In genomic region chr1:93348104-93348780, GRCh38 we compare ENCODE assay signal across 8 cellular contexts. TPM values are rescaled to one million over a fixed set of nuclear protein-coding genes. Genes with fewer than 3 reads are reported as not detected.
A peak's percentile ranks its signal among the peaks of the same experiment; 100 is the strongest.
DNase-seq lines count a peak whose midpoint lies in the region; ATAC-seq, FAIRE-seq and TF ChIP-seq lines count a peak whose summit lies in the region.

No MANE protein-coding gene starts in this region.

- no peaks in the 10 kb centered on the region for H3K27me3 ChIP-seq in BLaER1 treated with 17β-estradiol and CSF1 and Interleukin-3, amounts not matched to agents 10 nM and 100 nM
- H3K27me3 ChIP-seq in KMS-11 (ENCODE audit: insufficient read depth, low read depth): no peaks in the 10 kb centered on the region
- H3K27me3 ChIP-seq in colonic mucosa: no peaks in the 10 kb centered on the region

- peaks cover 23 to 62% (median 40%) of the 10 kb centered on the region in 10 experiments for H3K4me1 ChIP-seq in BLaER1 treated with 17β-estradiol and CSF1 and Interleukin-3, amounts not matched to agents 10 nM and 100 nM
- H3K4me1 ChIP-seq in KMS-11 (ENCODE audit: low read depth, poor library complexity, severe bottlenecking) (peaks cover 37% of the 10 kb centered on the region), colonic mucosa (no peaks in the 10 kb centered on the region)

- H3K27ac ChIP-seq in BLaER1 treated with 17β-estradiol and CSF1 and Interleukin-3, amounts not matched to agents 10 nM and 100 nM: peak overlapping the region; percentile 33 to 98 (median 96); a peak in 17 of 22 replicates
- peak overlapping the region; percentile 84; the same call in 1 of the 2 replicates for H3K27ac ChIP-seq in KMS-11
- H3K27ac ChIP-seq in colonic mucosa: no peak overlapping the region

- no peak for DNase-seq in colonic mucosa
- DNase-seq in naive thymus-derived CD8-positive, alpha-beta T cell: no peak
- DNase-seq in foreskin melanocyte: no peak
- DNase-seq in left colon: no peak
- no peak for DNase-seq in GM12891 (ENCODE audit: insufficient read length, low spot score)

- H3K4me1 Mint-ChIP-seq in naive thymus-derived CD8-positive, alpha-beta T cell: peaks cover 22 to 72% (median 48%) of the 10 kb centered on the region in 4 donors

- ATAC-seq in naive thymus-derived CD8-positive, alpha-beta T cell: no peak
- ATAC-seq in left colon (no peak), HG02884 (IDR thresholded peaks at IDR 0.05; ENCODE audit: unreplicated experiment) (no peak)

- TF ChIP-seq POLR2A in GM12891 (IDR thresholded peaks at IDR 0.05; ENCODE audit: low read depth, low read length): no peak

- H3K4me2 ChIP-seq in BLaER1 treated with 17β-estradiol and CSF1 and Interleukin-3, amounts not matched to agents 10 nM and 100 nM: peak overlapping the region; percentile 71 to 95 (median 87)
- peak overlapping the region; percentile 93 for H3K4me2 ChIP-seq in KMS-11

- no peaks in the 10 kb centered on the region for H3K9me3 Mint-ChIP-seq in naive thymus-derived CD8-positive, alpha-beta T cell

- H3K4me3 Mint-ChIP-seq in naive thymus-derived CD8-positive, alpha-beta T cell: peak overlapping the region; percentile 67 to 100 (median 98)

- H3K9me3 ChIP-seq in BLaER1 treated with 17β-estradiol and CSF1 and Interleukin-3, amounts not matched to agents 10 nM and 100 nM (replicated peaks in 1 of 11): no peaks in the 10 kb centered on the region
- no peaks in the 10 kb centered on the region for H3K9me3 ChIP-seq in colonic mucosa

- peak overlapping the region in 7 of 10 donors; percentile 3 to 51 (median 33) for H3K27ac Mint-ChIP-seq in naive thymus-derived CD8-positive, alpha-beta T cell

- peak overlapping the region; percentile 86 to 100 (median 92) for H3K4me3 ChIP-seq in BLaER1 treated with 17β-estradiol and CSF1 and Interleukin-3, amounts not matched to agents 10 nM and 100 nM
- H3K4me3 ChIP-seq in KMS-11 (IDR thresholded peaks at IDR 0.05; ENCODE audit: insufficient read depth, low read depth, low read length) (no peak overlapping the region), colonic mucosa (peak overlapping the region; percentile 88)

- H3K36me3 ChIP-seq in BLaER1 treated with 17β-estradiol and CSF1 and Interleukin-3, amounts not matched to agents 10 nM and 100 nM: peaks cover 0 to 39% (median 22%) of the 10 kb centered on the region in 11 experiments; a peak in 17 of 22 replicates
- no peaks in the 10 kb centered on the region for H3K36me3 ChIP-seq in KMS-11 (ENCODE audit: insufficient read depth)
- H3K36me3 ChIP-seq in colonic mucosa: no peaks in the 10 kb centered on the region

- intact Hi-C loops in colonic mucosa (cut with DNase I) (no loop called here), left colon (cut with DNase I, micrococcal nuclease) (no loop called here)

- TF ChIP-seq CTCF in KMS-11 (conservative IDR thresholded peaks at IDR 0.05; ENCODE audit: low read depth, low read length) (no peak), colonic mucosa (IDR thresholded peaks at IDR 0.05) (no peak)

- peaks cover 4 to 23% (median 6%) of the 10 kb centered on the region in 3 donors for H3K36me3 Mint-ChIP-seq in naive thymus-derived CD8-positive, alpha-beta T cell

- no peak for FAIRE-seq in GM12891 (lab: Jason Lieb, UNC)

- peak overlapping the region; percentile 90 to 97 (median 95) for H3K9ac ChIP-seq in BLaER1 treated with 17β-estradiol and CSF1 and Interleukin-3, amounts not matched to agents 10 nM and 100 nM
- H3K9ac ChIP-seq in KMS-11 (peak overlapping the region; percentile 82; the same call in 1 of the 2 replicates), colonic mucosa (ENCODE audit: low read depth in 2 of 2, low read length in 2 of 2) (peak overlapping the region; percentile 12 to 21)

- POLR2A ChIA-PET in naive thymus-derived CD8-positive, alpha-beta T cell (lab: Charles Lee): no interaction called here

- H3K27me3 Mint-ChIP-seq in naive thymus-derived CD8-positive, alpha-beta T cell: peaks cover 0 to 2% (median 0%) of the 10 kb centered on the region in 5 donors

- no peak overlapping the region for H2AFZ ChIP-seq in KMS-11 (ENCODE audit: low read depth)

- peaks cover 72% of the 10 kb centered on the region for H3K79me2 ChIP-seq in KMS-11 (ENCODE audit: insufficient read depth, low read depth)

- peaks cover 43 to 68% (median 65%) of the 10 kb centered on the region in 11 experiments; a peak in 21 of 22 replicates for H4K20me1 ChIP-seq in BLaER1 treated with 17β-estradiol and CSF1 and Interleukin-3, amounts not matched to agents 10 nM and 100 nM
- H4K20me1 ChIP-seq in KMS-11 (ENCODE audit: insufficient read depth): peaks cover 4% of the 10 kb centered on the region

TF ChIP-seq in GM12891, 5 proteins besides CTCF, POLR2A, EP300 and RAD21:
- TF ChIP-seq PAX5 (IDR thresholded peaks at IDR 0.05; ENCODE audit: insufficient read depth, low read length, severe bottlenecking) (no peak), SPI1 (IDR thresholded peaks at IDR 0.05; ENCODE audit: low read depth, low read length) (no peak), POLR2AphosphoS5 (IDR thresholded peaks at IDR 0.05; ENCODE audit: low read depth, low read length) (no peak), TAF1 (IDR thresholded peaks at IDR 0.05; ENCODE audit: low read depth, low read length) (no peak), POU2F2 (IDR thresholded peaks at IDR 0.05; ENCODE audit: low read depth, low read length) (no peak)

RNA-seq across cellular contexts. Expression of gene DR1, which starts 2.5 kb away (rescaled TPM):
- total RNA-seq in colonic mucosa (10 to 100 TPM; 48.7 to 64.6 TPM), left colon (10 to 100 TPM; 45.1 to 53.0 TPM)
- 10 to 100 TPM; 65.0 to 66.7 TPM for total RNA-seq in naive thymus-derived CD8-positive, alpha-beta T cell
- polyA plus RNA-seq in naive thymus-derived CD8-positive, alpha-beta T cell: 10 to 100 TPM; 54.3 to 68.3 (median 66.0) TPM
- polyA plus RNA-seq in GM12891 (2012; ENCODE audit: low read depth, missing spikeins): 28.8 TPM

Comparison
In these comparisons a context has a peak if more than half of its experiments do, and no peak if none do; other contexts are left out.
1. H3K9ac ChIP-seq: peak in every context shown above with its lines; median percentile 95 in BLaER1 treated with 17β-estradiol and CSF1 and Interleukin-3, amounts not matched to agents 10 nM and 100 nM; 82 in KMS-11; 16 in colonic mucosa.